ENCODE assay signal across 1 cellular context in genomic region chr3:112651516-112651915, GRCh38.
TF ChIP-seq lines count a peak whose summit lies in the region.

No MANE protein-coding gene starts in this region.

TF ChIP-seq in endothelial cell of umbilical vein, 7 proteins besides CTCF, POLR2A, EP300 and RAD21 (continued from another document):
- no peak for TF ChIP-seq EZH2 (IDR thresholded peaks at IDR 0.05; ENCODE audit: borderline replicate concordance, low read depth, low read length, severe bottlenecking)
- no peak for TF ChIP-seq GATA2 (IDR thresholded peaks at IDR 0.05; ENCODE audit: insufficient read depth, insufficient read length, low read depth, low read length)
- no peak for TF ChIP-seq POLR2AphosphoS5 (IDR thresholded peaks at IDR 0.05; ENCODE audit: insufficient read depth, low read depth, low read length)
- no peak for TF ChIP-seq MAX (IDR thresholded peaks at IDR 0.05; ENCODE audit: insufficient read depth, insufficient read length)
- no peak for TF ChIP-seq FOS (IDR thresholded peaks at IDR 0.05; ENCODE audit: borderline replicate concordance, insufficient read depth, low read length)
- TF ChIP-seq JUN (IDR thresholded peaks at IDR 0.05; ENCODE audit: borderline replicate concordance, insufficient read depth, insufficient read length, low read depth): no peak
